Comparison of ENCODE assay signal across 1 cellular context in the genomic region with DNA sequence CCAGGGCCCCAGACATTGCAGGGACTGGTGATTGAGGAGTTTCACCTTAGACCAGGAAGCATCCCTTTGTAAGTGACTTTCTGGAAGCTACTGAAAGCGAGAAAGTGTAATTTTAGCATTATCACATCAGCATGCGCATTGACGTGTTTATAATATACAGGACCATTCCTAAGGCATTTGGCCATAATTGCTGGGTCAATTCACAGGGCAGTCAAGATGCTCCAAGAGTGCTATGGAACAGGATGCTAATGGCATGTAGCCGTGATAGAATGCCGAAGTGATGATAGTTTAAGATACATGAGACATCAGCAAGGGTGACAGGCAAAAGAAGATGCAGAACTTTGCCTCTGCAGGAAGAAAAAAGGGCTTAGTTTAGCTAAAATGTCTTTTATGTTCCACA.
TF ChIP-seq lines count a peak whose summit lies in the region.

No MANE protein-coding gene starts in this region.

TF ChIP-seq in neural cell, 6 proteins besides CTCF, POLR2A, EP300 and RAD21:
- TF ChIP-seq, protein P1, sequence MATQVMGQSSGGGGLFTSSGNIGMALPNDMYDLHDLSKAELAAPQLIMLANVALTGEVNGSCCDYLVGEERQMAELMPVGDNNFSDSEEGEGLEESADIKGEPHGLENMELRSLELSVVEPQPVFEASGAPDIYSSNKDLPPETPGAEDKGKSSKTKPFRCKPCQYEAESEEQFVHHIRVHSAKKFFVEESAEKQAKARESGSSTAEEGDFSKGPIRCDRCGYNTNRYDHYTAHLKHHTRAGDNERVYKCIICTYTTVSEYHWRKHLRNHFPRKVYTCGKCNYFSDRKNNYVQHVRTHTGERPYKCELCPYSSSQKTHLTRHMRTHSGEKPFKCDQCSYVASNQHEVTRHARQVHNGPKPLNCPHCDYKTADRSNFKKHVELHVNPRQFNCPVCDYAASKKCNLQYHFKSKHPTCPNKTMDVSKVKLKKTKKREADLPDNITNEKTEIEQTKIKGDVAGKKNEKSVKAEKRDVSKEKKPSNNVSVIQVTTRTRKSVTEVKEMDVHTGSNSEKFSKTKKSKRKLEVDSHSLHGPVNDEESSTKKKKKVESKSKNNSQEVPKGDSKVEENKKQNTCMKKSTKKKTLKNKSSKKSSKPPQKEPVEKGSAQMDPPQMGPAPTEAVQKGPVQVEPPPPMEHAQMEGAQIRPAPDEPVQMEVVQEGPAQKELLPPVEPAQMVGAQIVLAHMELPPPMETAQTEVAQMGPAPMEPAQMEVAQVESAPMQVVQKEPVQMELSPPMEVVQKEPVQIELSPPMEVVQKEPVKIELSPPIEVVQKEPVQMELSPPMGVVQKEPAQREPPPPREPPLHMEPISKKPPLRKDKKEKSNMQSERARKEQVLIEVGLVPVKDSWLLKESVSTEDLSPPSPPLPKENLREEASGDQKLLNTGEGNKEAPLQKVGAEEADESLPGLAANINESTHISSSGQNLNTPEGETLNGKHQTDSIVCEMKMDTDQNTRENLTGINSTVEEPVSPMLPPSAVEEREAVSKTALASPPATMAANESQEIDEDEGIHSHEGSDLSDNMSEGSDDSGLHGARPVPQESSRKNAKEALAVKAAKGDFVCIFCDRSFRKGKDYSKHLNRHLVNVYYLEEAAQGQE (IDR thresholded peaks at IDR 0.05; ENCODE audit: borderline replicate concordance) = no peak
- peak; percentile 76 for TF ChIP-seq POLR2AphosphoS5 (IDR thresholded peaks at IDR 0.05)
- no peak for TF ChIP-seq SMC3 (conservative IDR thresholded peaks at IDR 0.05; ENCODE audit: poor library complexity)
